8 cellular contexts compared by ENCODE assay signal in genomic region chr7:106166651-106167342, GRCh38. TPM values are rescaled to one million over a fixed set of nuclear protein-coding genes. Genes with fewer than 3 reads are reported as not detected.
A peak's percentile ranks its signal among the peaks of the same experiment; 100 is the strongest.
DNase-seq lines count a peak whose midpoint lies in the region; ATAC-seq and TF ChIP-seq lines count a peak whose summit lies in the region.

No MANE protein-coding gene starts in this region.

- H3K27me3 Mint-ChIP-seq in activated CD8-positive, alpha-beta T cell treated with anti-CD3 and anti-CD28 coated beads, Interleukin-2, amount 10 ng/mL, durations not matched to agents 7 days and 5 days (ENCODE audit: low read depth): peaks cover 17% of the 10 kb centered on the region
- H3K27me3 Mint-ChIP-seq in progenitor cell of endocrine pancreas: peaks cover 7% of the 10 kb centered on the region

- H3K4me3 Mint-ChIP-seq in activated CD8-positive, alpha-beta T cell treated with anti-CD3 and anti-CD28 coated beads, Interleukin-2, amount 10 ng/mL, durations not matched to agents 7 days and 5 days: no peak overlapping the region
- H3K4me3 Mint-ChIP-seq in progenitor cell of endocrine pancreas (ENCODE audit: low read depth): no peak overlapping the region

- no peaks in the 10 kb centered on the region for H3K4me1 Mint-ChIP-seq in activated CD8-positive, alpha-beta T cell treated with anti-CD3 and anti-CD28 coated beads, Interleukin-2, amount 10 ng/mL, durations not matched to agents 7 days and 5 days (ENCODE audit: low read depth)
- no peaks in the 10 kb centered on the region for H3K4me1 Mint-ChIP-seq in progenitor cell of endocrine pancreas (ENCODE audit: low read depth)

- H3K9me3 Mint-ChIP-seq in activated CD8-positive, alpha-beta T cell treated with anti-CD3 and anti-CD28 coated beads, Interleukin-2, amount 10 ng/mL, durations not matched to agents 7 days and 5 days (ENCODE audit: insufficient read depth): peaks cover 7% of the 10 kb centered on the region
- H3K9me3 Mint-ChIP-seq in progenitor cell of endocrine pancreas (ENCODE audit: low read depth): peaks cover 9% of the 10 kb centered on the region

- no peaks in the 10 kb centered on the region for H3K36me3 Mint-ChIP-seq in activated CD8-positive, alpha-beta T cell treated with anti-CD3 and anti-CD28 coated beads, Interleukin-2, amount 10 ng/mL, durations not matched to agents 7 days and 5 days (ENCODE audit: low read depth)
- no peaks in the 10 kb centered on the region for H3K36me3 Mint-ChIP-seq in progenitor cell of endocrine pancreas (ENCODE audit: insufficient read depth)

- no peak for ATAC-seq in activated CD8-positive, alpha-beta T cell treated with anti-CD3 and anti-CD28 coated beads, Interleukin-2, amount 10 ng/mL, durations not matched to agents 7 days and 5 days
- ATAC-seq in Right ventricle myocardium superior (ENCODE audit: poor library complexity) (peak; percentile 85), GM21423 (IDR thresholded peaks at IDR 0.05; ENCODE audit: unreplicated experiment) (no peak), GM21723 (IDR thresholded peaks at IDR 0.05; ENCODE audit: unreplicated experiment) (no peak)

- POLR2A ChIA-PET in activated CD8-positive, alpha-beta T cell treated with anti-CD3 and anti-CD28 coated beads, Interleukin-2, amount 10 ng/mL, durations not matched to agents 7 days and 5 days (lab: Charles Lee): no interaction called here

- DNase-seq in CD1c-positive myeloid dendritic cell (ENCODE audit: extremely low spot score): peak; percentile 77
- peak; percentile 49 for DNase-seq in GM13977 (ENCODE audit: low spot score)
- peak; percentile 78 for DNase-seq in NCI-H2196 (lab: John Stamatoyannopoulos, UW; ENCODE audit: unreplicated experiment)
- peak; percentile 57 for DNase-seq in activated CD8-positive, alpha-beta T cell treated with anti-CD3 and anti-CD28 coated beads, Interleukin-2, amount 10 ng/mL, durations not matched to agents 7 days and 5 days
- no peak for DNase-seq in Right ventricle myocardium superior
- DNase-seq in progenitor cell of endocrine pancreas (ENCODE audit: low spot score, unreplicated experiment): peak; percentile 32

- in situ Hi-C loops in GM13977 (cut with MboI; ENCODE audit: low pct_unique_long_range_greater_than_20kb, low sequenced_read_pairs, unreplicated experiment): no loop called here

- H3K27ac Mint-ChIP-seq in activated CD8-positive, alpha-beta T cell treated with anti-CD3 and anti-CD28 coated beads, Interleukin-2, amount 10 ng/mL, durations not matched to agents 7 days and 5 days: no peak overlapping the region
- no peak overlapping the region for H3K27ac Mint-ChIP-seq in progenitor cell of endocrine pancreas

- TF ChIP-seq CTCF in GM13977 (IDR thresholded peaks at IDR 0.05; ENCODE audit: extremely low read depth, insufficient read depth, missing control alignments) (peak; percentile 76), progenitor cell of endocrine pancreas (IDR thresholded peaks at IDR 0.05; ENCODE audit: unreplicated experiment) (peak; percentile 87)

- intact Hi-C loops in Right ventricle myocardium superior (cut with DNase I): loop anchor here (10.0 kb wide), 2 partner anchors 292 to 512 kb away; partner anchors contain the start of gene ATXN7L1

- CTCF ChIA-PET in activated CD8-positive, alpha-beta T cell treated with anti-CD3 and anti-CD28 coated beads, Interleukin-2, amount 10 ng/mL, durations not matched to agents 7 days and 5 days (lab: Charles Lee): interaction anchor here (0.7 to 8.5 kb wide), 24 partner anchors 9 to 477 kb away, joined by 3 to 76 read pairs (median 5); partner anchors contain the start of genes NAMPT and SYPL1

RNA-seq across cellular contexts. Expression of gene SYPL1, which starts 54.7 kb away (rescaled TPM):
- total RNA-seq in activated CD8-positive, alpha-beta T cell treated with anti-CD3 and anti-CD28 coated beads, Interleukin-2, amount 10 ng/mL, durations not matched to agents 7 days and 5 days: 10 to 100 TPM; 51.3 to 52.4 TPM
- 88.8 TPM for total RNA-seq in Right ventricle myocardium superior
- 52.8 and 60.3 TPM in 2 replicates for total RNA-seq in progenitor cell of endocrine pancreas
